ENCODE assay signal across 14 cellular contexts in genomic region chr3:153897842-153898241, GRCh38.
A peak's percentile ranks its signal among the peaks of the same experiment; 100 is the strongest.
DNase-seq lines count a peak whose midpoint lies in the region; ATAC-seq lines count a peak whose summit lies in the region.
"Had no signal": no experiment of that assay in that cellular context is flagged by ENCODE, and none has a peak within 500 bp of the region (broad histone marks: within the 10 kb centered on the region; RNA-seq: fewer than 3 reads in every experiment).

No MANE protein-coding gene starts in this region.

- H3K27ac Mint-ChIP-seq in activated T-cell treated with anti-CD3 and anti-CD28 coated beads, Interleukin-2, amount 50 U/mL, for 24 hours: no peak overlapping the region
- H3K27ac Mint-ChIP-seq: activated CD8-positive, alpha-beta T cell treated with anti-CD3 and anti-CD28 coated beads for 36 hours; activated naive CD4-positive, alpha-beta T cell treated with anti-CD3 and anti-CD28 coated beads for 36 hours had no signal

- ATAC-seq in GM18508 (IDR thresholded peaks at IDR 0.05; ENCODE audit: insufficient read depth, unreplicated experiment) (peak; percentile 67), GM19467 (IDR thresholded peaks at IDR 0.05; ENCODE audit: unreplicated experiment) (peak; percentile 77), HG02840 (IDR thresholded peaks at IDR 0.05; ENCODE audit: low FRiP score, unreplicated experiment) (peak; percentile 67), HG03378 (IDR thresholded peaks at IDR 0.05; ENCODE audit: unreplicated experiment) (peak; percentile 80), aorta (ENCODE audit: low FRiP score) (no peak)
- ATAC-seq: activated CD8-positive, alpha-beta T cell treated with anti-CD3 and anti-CD28 coated beads for 36 hours; Panc1 had no signal

- no peaks in the 10 kb centered on the region for H3K9me3 Mint-ChIP-seq in activated T-cell treated with anti-CD3 and anti-CD28 coated beads, Interleukin-2, amount 50 U/mL, for 24 hours
- H3K9me3 Mint-ChIP-seq: activated CD8-positive, alpha-beta T cell treated with anti-CD3 and anti-CD28 coated beads for 36 hours; activated naive CD4-positive, alpha-beta T cell treated with anti-CD3 and anti-CD28 coated beads for 36 hours; neural crest cell had no signal

- no peaks in the 10 kb centered on the region for H3K4me1 Mint-ChIP-seq in activated T-cell treated with anti-CD3 and anti-CD28 coated beads, Interleukin-2, amount 50 U/mL, for 24 hours (ENCODE audit: low read depth)

- no peaks in the 10 kb centered on the region for H3K27me3 Mint-ChIP-seq in activated T-cell treated with anti-CD3 and anti-CD28 coated beads, Interleukin-2, amount 50 U/mL, for 24 hours
- H3K27me3 Mint-ChIP-seq: activated CD8-positive, alpha-beta T cell treated with anti-CD3 and anti-CD28 coated beads for 36 hours had no signal

- H3K9me3 ChIP-seq in aorta (ENCODE audit: control insufficient read depth, low read length): no peaks in the 10 kb centered on the region

- H3K4me3 Mint-ChIP-seq in activated T-cell treated with anti-CD3 and anti-CD28 coated beads, Interleukin-2, amount 50 U/mL, for 24 hours: no peak overlapping the region
- H3K4me3 Mint-ChIP-seq: activated CD8-positive, alpha-beta T cell treated with anti-CD3 and anti-CD28 coated beads for 36 hours; activated naive CD4-positive, alpha-beta T cell treated with anti-CD3 and anti-CD28 coated beads for 36 hours; neural crest cell had no signal

- no peak overlapping the region for H3K27ac ChIP-seq in aorta (ENCODE audit: low read depth in 1 of 2, low read length in 2 of 2)
- H3K27ac ChIP-seq: HL-60 had no signal

- no peaks in the 10 kb centered on the region for H3K36me3 ChIP-seq in aorta (ENCODE audit: control insufficient read depth in 1 of 2, insufficient read depth in 2 of 2, low read length in 1 of 2)

- H3K36me3 Mint-ChIP-seq in activated T-cell treated with anti-CD3 and anti-CD28 coated beads, Interleukin-2, amount 50 U/mL, for 24 hours (ENCODE audit: low read depth): no peaks in the 10 kb centered on the region

- no peaks in the 10 kb centered on the region for H3K4me1 ChIP-seq in aorta (ENCODE audit: control insufficient read depth in 1 of 2, insufficient read depth in 2 of 2, low read length in 2 of 2)

- intact Hi-C loops in aorta (cut with DNase I): no loop called here

- no peaks in the 10 kb centered on the region for H3K27me3 ChIP-seq in aorta (ENCODE audit: control insufficient read depth in 1 of 2, insufficient read depth in 2 of 2, low read length in 1 of 2)

- H3K4me3 ChIP-seq in aorta (ENCODE audit: low read length in 2 of 2): no peak overlapping the region
- H3K4me3 ChIP-seq: smooth muscle cell had no signal

- DNase-seq in DMS114 treated with DMSO at 0.1 percent for 48 hours (lab: John Stamatoyannopoulos, UW; ENCODE audit: unreplicated experiment) (no peak), aorta (no peak)
- DNase-seq in activated T-cell treated with anti-CD3 and anti-CD28 coated beads, Interleukin-2, amount 50 U/mL, for 24 hours: no peak
- DNase-seq in activated effector memory CD4-positive, alpha-beta T cell treated with anti-CD3 and anti-CD28 coated beads, Interleukin-2, amount 50 U/mL, for 16 hours: no peak
- DNase-seq: activated CD8-positive, alpha-beta T cell treated with anti-CD3 and anti-CD28 coated beads for 36 hours; activated naive CD4-positive, alpha-beta T cell treated with anti-CD3 and anti-CD28 coated beads for 36 hours had no signal
